In genomic region chr19:34838248-34838647, GRCh38 we compare ENCODE assay signal across 9 cellular contexts.
DNase-seq lines count a peak whose midpoint lies in the region; ATAC-seq and TF ChIP-seq lines count a peak whose summit lies in the region.
"Had no signal": no experiment of that assay in that cellular context is flagged by ENCODE, and none has a peak within 500 bp of the region (broad histone marks: within the 10 kb centered on the region; RNA-seq: fewer than 3 reads in every experiment).

No MANE protein-coding gene starts in this region.

- H2AFZ ChIP-seq in GM23248 = no peak overlapping the region

- WGBS in GM23248 (ENCODE audit: low coverage in 1 of 2, low lambda C conversion rate in 2 of 2, missing lambda C conversion rate in 2 of 2), 2 experiments = 43% methylated on average over 6 of the region's 6 CpGs

- no peaks in the 10 kb centered on the region for H3K4me1 ChIP-seq in GM23248 (ENCODE audit: insufficient read depth)

- H4K20me1 ChIP-seq in GM23248 (ENCODE audit: insufficient read depth) = no peaks in the 10 kb centered on the region

- H3K36me3 ChIP-seq in GM23248 (ENCODE audit: low read depth) = no peaks in the 10 kb centered on the region

- ATAC-seq in left colon = peak; percentile 42
- no peak for ATAC-seq in GM21786 (IDR thresholded peaks at IDR 0.05; ENCODE audit: unreplicated experiment)
- ATAC-seq in HG02642 (IDR thresholded peaks at IDR 0.05; ENCODE audit: poor library complexity, unreplicated experiment) = no peak

- no peaks in the 10 kb centered on the region for H3K79me2 ChIP-seq in GM23248 (ENCODE audit: insufficient read depth)

- DNase-seq in A172 (ENCODE audit: low spot score) (peak; percentile 35), GM23248 (peak; percentile 5), left colon (no peak), NCI-H226 (no peak)
- DNase-seq in NK-92 treated with Interleukin-12 subunit alpha and Interleukin-12 subunit beta, amount 100 ng/mL, for 24 hours (lab: John Stamatoyannopoulos, UW) = no peak
- DNase-seq: activated T-cell treated with anti-CD3 and anti-CD28 coated beads for 4 hours had no signal

- peaks cover 17% of the 10 kb centered on the region; the same call in 1 of the 2 replicates for H3K27me3 ChIP-seq in GM23248 (replicated peaks; ENCODE audit: insufficient read depth)

- H3K9me3 ChIP-seq in GM23248 (ENCODE audit: low read depth) = no peaks in the 10 kb centered on the region

- in situ Hi-C loops in GM23248 (cut with MboI) = no loop called here

- intact Hi-C loops in left colon (cut with DNase I, micrococcal nuclease) = no loop called here

- no peak overlapping the region for H3K4me2 ChIP-seq in GM23248 (ENCODE audit: unreplicated experiment)

- peak; percentile 22; the same call in 1 of the 2 replicates for TF ChIP-seq CTCF in WI38 (IDR thresholded peaks at IDR 0.05; ENCODE audit: low read depth, low read length)

- H3K27ac ChIP-seq in GM23248 = no peak overlapping the region

- H3K9ac ChIP-seq in GM23248 = no peak overlapping the region

- no peaks in the 10 kb centered on the region for H3F3A ChIP-seq in GM23248 (ENCODE audit: insufficient read depth)

- H3K4me3 ChIP-seq in GM23248 (no peak overlapping the region), WI38 (ENCODE audit: low read depth, low read length) (no peak overlapping the region)

- H3K9me2 ChIP-seq in GM23248 (ENCODE audit: insufficient read depth) = no peaks in the 10 kb centered on the region

Comparison
In these comparisons a context has a peak if more than half of its experiments do, and no peak if none do; other contexts are left out.
1. DNase-seq: peak in A172 (single experiment) and GM23248 (single experiment); none in left colon (0 of 2), NK-92 treated with Interleukin-12 subunit alpha and Interleukin-12 subunit beta, amount 100 ng/mL, for 24 hours (single experiment) and NCI-H226 (single experiment).